ENCODE assay signal across 16 cellular contexts in genomic region chr1:42359466-42359865, GRCh38. TPM values are rescaled to one million over a fixed set of nuclear protein-coding genes. Genes with fewer than 3 reads are reported as not detected.
DNase-seq lines count a peak whose midpoint lies in the region; ATAC-seq and FAIRE-seq lines count a peak whose summit lies in the region.
"Had no signal": no experiment of that assay in that cellular context is flagged by ENCODE, and none has a peak within 500 bp of the region (broad histone marks: within the 10 kb centered on the region; RNA-seq: fewer than 3 reads in every experiment).

No MANE protein-coding gene starts in this region.

- no peak overlapping the region for H2BK5ac ChIP-seq in mesendoderm (ENCODE audit: low read length)

- H3K9me3 Mint-ChIP-seq in effector memory CD8-positive, alpha-beta T cell = no peaks in the 10 kb centered on the region
- H3K9me3 Mint-ChIP-seq: GM23338 had no signal

- no peak overlapping the region for H3K9ac ChIP-seq in mesendoderm (ENCODE audit: low read length)
- H3K9ac ChIP-seq: BLaER1 treated with 17β-estradiol and CSF1 and Interleukin-3, amounts not matched to agents 10 nM and 100 nM had no signal

- H2BK120ac ChIP-seq in mesendoderm (ENCODE audit: low read depth, low read length) = no peak overlapping the region

- H4K8ac ChIP-seq in mesendoderm (ENCODE audit: low read depth, low read length) = no peak overlapping the region

- H3K4me1 ChIP-seq in mesendoderm (ENCODE audit: control insufficient read depth, low read depth, low read length) = no peaks in the 10 kb centered on the region

- intact Hi-C loops in posterior cingulate gyrus (cut with DNase I) = no loop called here

- no peak overlapping the region for H3K4me3 Mint-ChIP-seq in effector memory CD8-positive, alpha-beta T cell
- H3K4me3 Mint-ChIP-seq: CD4-positive, CD25-positive, alpha-beta regulatory T cell; GM23338 had no signal

- no peak overlapping the region for H4K5ac ChIP-seq in mesendoderm (ENCODE audit: low read length)

- no peaks in the 10 kb centered on the region for H3K79me1 ChIP-seq in mesendoderm (ENCODE audit: low read length)

- no peak overlapping the region for H3K23ac ChIP-seq in mesendoderm (ENCODE audit: low read length)

- H2AK5ac ChIP-seq in mesendoderm (ENCODE audit: low read length) = no peak overlapping the region

- H2BK15ac ChIP-seq in mesendoderm (replicated peaks; ENCODE audit: low read depth) = no peak overlapping the region

- no peaks in the 10 kb centered on the region for H3K36me3 ChIP-seq in mesendoderm (ENCODE audit: control insufficient read depth, insufficient read depth, low read length)
- H3K36me3 ChIP-seq: BLaER1 treated with 17β-estradiol and CSF1 and Interleukin-3, amounts not matched to agents 10 nM and 100 nM had no signal

- no peaks in the 10 kb centered on the region for H3K79me2 ChIP-seq in mesendoderm (ENCODE audit: control insufficient read depth, insufficient read depth, low read length)

- H3K36me3 Mint-ChIP-seq in effector memory CD8-positive, alpha-beta T cell (ENCODE audit: insufficient read depth) = peaks cover 2% of the 10 kb centered on the region
- H3K36me3 Mint-ChIP-seq: CD4-positive, CD25-positive, alpha-beta regulatory T cell had no signal

- no peak overlapping the region for H3K4me3 ChIP-seq in mesendoderm (ENCODE audit: low read length)
- H3K4me3 ChIP-seq: BLaER1 treated with 17β-estradiol and CSF1 and Interleukin-3, amounts not matched to agents 10 nM and 100 nM; GM12878; GM23338 had no signal

- no peaks in the 10 kb centered on the region for H3K27me3 ChIP-seq in mesendoderm (ENCODE audit: insufficient read depth, low read length, poor library complexity)
- H3K27me3 ChIP-seq: BLaER1 treated with 17β-estradiol and CSF1 and Interleukin-3, amounts not matched to agents 10 nM and 100 nM had no signal

- no peak for FAIRE-seq in RCC 7860 (lab: Jason Lieb, UNC)
- FAIRE-seq: GM12878 had no signal

- peaks cover 11 to 15% of the 10 kb centered on the region in 2 donors for H3K27me3 Mint-ChIP-seq in effector memory CD8-positive, alpha-beta T cell

- H3K27ac Mint-ChIP-seq in effector memory CD8-positive, alpha-beta T cell = no peak overlapping the region
- H3K27ac Mint-ChIP-seq: CD4-positive, CD25-positive, alpha-beta regulatory T cell; GM23338 had no signal

- no peak for ATAC-seq in effector memory CD8-positive, alpha-beta T cell (replicated peaks)
- ATAC-seq: GM23338 had no signal

- no peaks in the 10 kb centered on the region for H3K4me1 Mint-ChIP-seq in effector memory CD8-positive, alpha-beta T cell (ENCODE audit: low read depth in 2 of 2)
- H3K4me1 Mint-ChIP-seq: CD4-positive, CD25-positive, alpha-beta regulatory T cell; GM23338 had no signal

- no peak overlapping the region for H3K4ac ChIP-seq in mesendoderm (ENCODE audit: low read depth, low read length)

- no peak overlapping the region for H3K27ac ChIP-seq in mesendoderm (ENCODE audit: low read depth, low read length)
- H3K27ac ChIP-seq: BLaER1 treated with 17β-estradiol and CSF1 and Interleukin-3, amounts not matched to agents 10 nM and 100 nM had no signal

- H3K4me2 ChIP-seq in mesendoderm (ENCODE audit: low read length) = no peak overlapping the region
- H3K4me2 ChIP-seq: BLaER1 treated with 17β-estradiol and CSF1 and Interleukin-3, amounts not matched to agents 10 nM and 100 nM; GM23338 had no signal

- H3K18ac ChIP-seq in mesendoderm (ENCODE audit: low read length) = no peak overlapping the region

- no peak overlapping the region for H3K56ac ChIP-seq in mesendoderm (ENCODE audit: low read length)

- WGBS in mesendoderm (ENCODE audit: extremely low coverage, insufficient coverage, low lambda C conversion rate) = no CpG with 5 or more reads among the region's 1 CpG

- DNase-seq in Ammon's horn (ENCODE audit: low spot score) = peak; percentile 18
- peak; percentile 32 for DNase-seq in amniotic epithelial cell (ENCODE audit: low read depth)
- DNase-seq in mesendoderm = peak; percentile 52
- DNase-seq in posterior cingulate gyrus = peak in 6 of 10 donors; percentile 14 to 79 (median 39)
- no peak for DNase-seq in effector memory CD8-positive, alpha-beta T cell
- no peak for DNase-seq in RCC 7860 (ENCODE audit: low spot score)
- DNase-seq in NCI-H1417 (lab: John Stamatoyannopoulos, UW) = no peak
- DNase-seq: 8988T; AML-193; Calu3; CD4-positive, CD25-positive, alpha-beta regulatory T cell; DMS 273 treated with DMSO at 0.1 percent for 48 hours; H7 had no signal

RNA-seq across cellular contexts. Expression of gene RIMKLA, which starts 21.1 kb away (rescaled TPM):
- polyA plus RNA-seq in mesendoderm (2013, experiment 1 of 2) = 0.56 TPM
- polyA plus RNA-seq in mesendoderm (2013, experiment 2 of 2) = 0.66 TPM

RNA-seq across cellular contexts. Expression of gene FOXJ3, which starts 24.4 kb away (rescaled TPM):
- 32.4 TPM for polyA plus RNA-seq in mesendoderm (2013, experiment 1 of 2)
- polyA plus RNA-seq in mesendoderm (2013, experiment 2 of 2) = 33.7 TPM

Comparison
In these comparisons a context has a peak if more than half of its experiments do, and no peak if none do; other contexts are left out.
1. DNase-seq: peak in Ammon's horn (single experiment), amniotic epithelial cell (single experiment), mesendoderm (single experiment) and posterior cingulate gyrus (6 of 10); none in effector memory CD8-positive, alpha-beta T cell (0 of 3), RCC 7860 (single experiment) and NCI-H1417 (0 of 3).